Comparison of ENCODE assay signal across 36 cellular contexts in the genomic region with DNA sequence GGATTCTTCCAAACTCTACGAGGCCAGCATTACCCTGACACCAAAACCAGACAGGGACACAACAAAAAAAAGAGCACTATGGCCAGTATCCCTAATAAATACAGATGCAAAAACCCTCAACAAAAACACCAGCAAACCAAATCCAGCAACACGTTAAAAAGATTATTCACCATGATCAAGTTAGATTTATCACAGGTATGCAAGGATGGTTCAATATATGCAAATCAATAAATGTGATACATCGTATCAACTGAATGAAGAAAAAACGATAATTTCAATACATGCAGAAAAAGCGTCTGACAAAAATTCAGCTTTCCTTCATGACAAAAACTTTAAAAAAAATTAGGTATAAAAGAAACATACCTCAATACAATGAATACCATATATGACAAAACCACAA.
"Had no signal": no experiment of that assay in that cellular context is flagged by ENCODE, and none has a peak within 500 bp of the region (broad histone marks: within the 10 kb centered on the region; RNA-seq: fewer than 3 reads in every experiment).

No MANE protein-coding gene starts in this region.

- H3K27ac ChIP-seq: ascending aorta, cardiac muscle cell, VCaP had no signal

- H3K4me3 ChIP-seq: ascending aorta, cardiac muscle cell had no signal

- H3K4me3 Mint-ChIP-seq: activated B cell treated with CpG ODN at 0.5 μM for 24 hours; activated CD4-positive, alpha-beta memory T cell treated with anti-CD3 and anti-CD28 coated beads for 36 hours; activated CD4-positive, alpha-beta T cell treated with anti-CD3 and anti-CD28 coated beads, Interleukin-2, amount 10 ng/mL, durations not matched to agents 24 days and 14 days; activated CD8-positive, alpha-beta T cell treated with anti-CD3 and anti-CD28 coated beads for 36 hours; activated naive CD4-positive, alpha-beta T cell treated with anti-CD3 and anti-CD28 coated beads for 36 hours; activated naive CD8-positive, alpha-beta T cell treated with anti-CD3 and anti-CD28 coated beads for 36 hours; activated T-cell treated with anti-CD3 and anti-CD28 coated beads, Interleukin-2, amount 50 U/mL, for 4 hours; activated T-cell treated with anti-CD3 and anti-CD28 coated beads, Interleukin-2, amount 50 U/mL, for 72 hours; activated T-helper 1 cell treated with anti-CD3 and anti-CD28 coated beads, Interleukin-12 subunit alpha, Interleukin-12 subunit beta, Interleukin-2, Interleukin-4 antibody, amounts not matched to agents 30 ng/mL and 10 ng/mL and 1 ng/mL, durations not matched to agents 14 hours and 24 hours and 36 hours; activated T-helper 17 cell treated with anti-CD3 and anti-CD28 coated beads, Interleukin-2, amount 50 U/mL, for 72 hours; brain; central memory CD8-positive, alpha-beta T cell; T-helper 2 cell treated with Interferon-gamma antibody and Interleukin-4, amounts not matched to agents 5 μg/mL and 100 μg/mL, for 36 hours had no signal

- H3K4me1 Mint-ChIP-seq: activated B cell treated with CpG ODN at 0.5 μM for 24 hours; activated CD4-positive, alpha-beta T cell treated with anti-CD3 and anti-CD28 coated beads, Interleukin-2, amount 10 ng/mL, durations not matched to agents 24 days and 14 days; activated naive CD8-positive, alpha-beta T cell treated with anti-CD3 and anti-CD28 coated beads for 36 hours; activated T-helper 17 cell treated with anti-CD3 and anti-CD28 coated beads, Interleukin-2, amount 50 U/mL, for 72 hours; brain; central memory CD8-positive, alpha-beta T cell had no signal

- DNase-seq: activated B cell treated with CpG ODN at 0.5 μM for 24 hours; activated CD4-positive, alpha-beta memory T cell treated with anti-CD3 and anti-CD28 coated beads for 36 hours; activated CD4-positive, alpha-beta T cell treated with anti-CD3 and anti-CD28 coated beads for 4 hours; activated CD4-positive, alpha-beta T cell treated with anti-CD3 and anti-CD28 coated beads, Interleukin-2, amount 10 ng/mL, durations not matched to agents 24 days and 14 days; activated CD4-positive, alpha-beta T cell treated with anti-CD3 and anti-CD28 coated beads, Interleukin-2, amount 50 U/mL, for 1 hour; activated CD4-positive, alpha-beta T cell treated with anti-CD3 and anti-CD28 coated beads, Interleukin-2, amount 50 U/mL, for 4 hours; activated CD4-positive, CD25-positive, alpha-beta regulatory T cell treated with anti-CD3 and anti-CD28 coated beads, Interleukin-2, amount 50 U/mL, for 72 hours; activated CD8-positive, alpha-beta memory T cell treated with anti-CD3 and anti-CD28 coated beads, Interleukin-2, amount 50 U/mL, for 4 hours; activated CD8-positive, alpha-beta T cell treated with anti-CD3 and anti-CD28 coated beads for 36 hours; activated effector memory CD4-positive, alpha-beta T cell treated with anti-CD3 and anti-CD28 coated beads, Interleukin-2, amount 50 U/mL, for 16 hours; activated gamma-delta T cell treated with Interleukin-2 at 50 U/mL for 16 hours; activated naive CD4-positive, alpha-beta T cell; activated naive CD4-positive, alpha-beta T cell treated with anti-CD3 and anti-CD28 coated beads for 36 hours; activated naive CD4-positive, alpha-beta T cell treated with anti-CD3 and anti-CD28 coated beads, Interleukin-2, amount 50 U/mL, for 16 hours; activated naive CD8-positive, alpha-beta T cell treated with anti-CD3 and anti-CD28 coated beads for 36 hours; activated T-cell treated with anti-CD3 and anti-CD28 coated beads for 4 hours; activated T-cell treated with anti-CD3 and anti-CD28 coated beads, Interleukin-2, amount 50 U/mL, for 1 hour; activated T-cell treated with anti-CD3 and anti-CD28 coated beads, Interleukin-2, amount 50 U/mL, for 4 hours; activated T-cell treated with anti-CD3 and anti-CD28 coated beads, Interleukin-2, amount 50 U/mL, for 72 hours; amygdala; anterior cingulate cortex; caudate nucleus; cerebellar nuclear complex; T-helper 2 cell; T-helper 9 cell had no signal

- H3K27me3 Mint-ChIP-seq: activated B cell treated with CpG ODN at 0.5 μM for 24 hours; activated CD4-positive, alpha-beta memory T cell treated with anti-CD3 and anti-CD28 coated beads for 36 hours; activated CD4-positive, alpha-beta T cell treated with anti-CD3 and anti-CD28 coated beads, Interleukin-2, amount 10 ng/mL, durations not matched to agents 24 days and 14 days; activated CD8-positive, alpha-beta T cell treated with anti-CD3 and anti-CD28 coated beads for 36 hours; activated naive CD8-positive, alpha-beta T cell treated with anti-CD3 and anti-CD28 coated beads for 36 hours; activated T-helper 17 cell treated with anti-CD3 and anti-CD28 coated beads, Interleukin-2, amount 50 U/mL, for 72 hours; brain; central memory CD8-positive, alpha-beta T cell had no signal

- H3K36me3 ChIP-seq: ascending aorta, cardiac muscle cell had no signal

- H3K27me3 ChIP-seq: ascending aorta, cardiac muscle cell had no signal

- ATAC-seq: activated CD8-positive, alpha-beta T cell treated with anti-CD3 and anti-CD28 coated beads for 36 hours; activated naive CD4-positive, alpha-beta T cell treated with anti-CD3 and anti-CD28 coated beads, Interleukin-2, amount 50 U/mL, for 72 hours; activated T-cell treated with anti-CD3 and anti-CD28 coated beads, Interleukin-2, amount 50 U/mL, for 4 hours; activated T-cell treated with anti-CD3 and anti-CD28 coated beads, Interleukin-2, amount 50 U/mL, for 72 hours; activated T-helper 17 cell treated with anti-CD3 and anti-CD28 coated beads, Interleukin-2, amount 50 U/mL, for 72 hours had no signal

- H3K27ac Mint-ChIP-seq: activated B cell treated with CpG ODN at 0.5 μM for 24 hours; activated CD4-positive, alpha-beta memory T cell treated with anti-CD3 and anti-CD28 coated beads for 36 hours; activated CD4-positive, alpha-beta T cell treated with anti-CD3 and anti-CD28 coated beads, Interleukin-2, amount 10 ng/mL, durations not matched to agents 24 days and 14 days; activated CD8-positive, alpha-beta T cell treated with anti-CD3 and anti-CD28 coated beads for 36 hours; activated naive CD4-positive, alpha-beta T cell treated with anti-CD3 and anti-CD28 coated beads for 36 hours; activated naive CD4-positive, alpha-beta T cell treated with anti-CD3 and anti-CD28 coated beads, Interleukin-2, amount 50 U/mL, for 72 hours; activated naive CD8-positive, alpha-beta T cell treated with anti-CD3 and anti-CD28 coated beads for 36 hours; activated T-cell treated with anti-CD3 and anti-CD28 coated beads, Interleukin-2, amount 50 U/mL, for 72 hours; activated T-helper 1 cell treated with anti-CD3 and anti-CD28 coated beads, Interleukin-12 subunit alpha, Interleukin-12 subunit beta, Interleukin-2, Interleukin-4 antibody, amounts not matched to agents 30 ng/mL and 10 ng/mL and 1 ng/mL, durations not matched to agents 14 hours and 24 hours and 36 hours; activated T-helper 17 cell treated with anti-CD3 and anti-CD28 coated beads, Interleukin-2, amount 50 U/mL, for 72 hours; brain; T-helper 2 cell treated with Interferon-gamma antibody and Interleukin-4, amounts not matched to agents 5 μg/mL and 100 μg/mL, for 36 hours had no signal

- FAIRE-seq: bronchial epithelial cell, TTC549 had no signal

- H3K4me1 ChIP-seq: ascending aorta had no signal
